Comparison of ENCODE assay signal across 25 cellular contexts in genomic region chr3:19970289-19970688, GRCh38. TPM values are rescaled to one million over a fixed set of nuclear protein-coding genes. Genes with fewer than 3 reads are reported as not detected.
"Had no signal": no experiment of that assay in that cellular context is flagged by ENCODE, and none has a peak within 500 bp of the region (broad histone marks: within the 10 kb centered on the region; RNA-seq: fewer than 3 reads in every experiment).

No MANE protein-coding gene starts in this region.

- H3K9me3 Mint-ChIP-seq: neural crest cell; stimulated activated naive CD8-positive, alpha-beta T cell treated with anti-CD3 and anti-CD28 coated beads, Interleukin-15, amount 100 ng/mL, for 72 hours had no signal

- H3K4me1 Mint-ChIP-seq: mesothelial cell of epicardium, neural crest cell had no signal

- H3K27me3 ChIP-seq: body of pancreas, gastrocnemius medialis, right lobe of liver, upper lobe of right lung had no signal

- H3K4me1 ChIP-seq: gastrocnemius medialis had no signal

- DNase-seq: activated CD8-positive, alpha-beta memory T cell treated with anti-CD3 and anti-CD28 coated beads for 24 hours; activated CD8-positive, alpha-beta memory T cell treated with anti-CD3 and anti-CD28 coated beads, Interleukin-2, amount 50 U/mL, for 48 hours; activated gamma-delta T cell treated with Interleukin-2 at 50 U/mL for 16 hours; activated naive CD8-positive, alpha-beta T cell treated with anti-CD3 and anti-CD28 coated beads for 36 hours; amygdala; body of pancreas; cortex of kidney; gastrocnemius medialis; head of caudate nucleus; psoas muscle; right lobe of liver; small intestine; stimulated activated CD4-positive, alpha-beta T cell treated with anti-CD3 and anti-CD28 coated beads, Interleukin-15, amount 100 ng/mL, for 24 hours; stimulated activated CD4-positive, alpha-beta T cell treated with anti-CD3 and anti-CD28 coated beads, Interleukin-2, amount 100 ng/mL, for 48 hours; stimulated activated naive CD8-positive, alpha-beta T cell treated with anti-CD3 and anti-CD28 coated beads, Interleukin-15, amount 100 ng/mL, for 72 hours; T1000; upper lobe of right lung had no signal

- ATAC-seq: activated CD4-positive, CD25-positive, alpha-beta regulatory T cell treated with anti-CD3 and anti-CD28 coated beads, Interleukin-2, amount 50 U/mL, for 24 hours; body of pancreas; gastrocnemius medialis; psoas muscle; stimulated activated naive CD8-positive, alpha-beta T cell treated with anti-CD3 and anti-CD28 coated beads, Interleukin-15, amount 100 ng/mL, for 72 hours; upper lobe of right lung had no signal

- H3K27me3 Mint-ChIP-seq: activated naive CD8-positive, alpha-beta T cell treated with anti-CD3 and anti-CD28 coated beads for 36 hours; stimulated activated naive CD8-positive, alpha-beta T cell treated with anti-CD3 and anti-CD28 coated beads, Interleukin-15, amount 100 ng/mL, for 72 hours had no signal

- H3K9me3 ChIP-seq: body of pancreas, gastrocnemius medialis, psoas muscle, right lobe of liver, upper lobe of right lung had no signal

- H3K27ac ChIP-seq: body of pancreas, gastrocnemius medialis, psoas muscle, right lobe of liver, upper lobe of right lung had no signal

- H3K4me3 ChIP-seq: body of pancreas, gastrocnemius medialis, lung, psoas muscle, right lobe of liver, upper lobe of right lung had no signal

- H3K4me3 Mint-ChIP-seq: activated naive CD8-positive, alpha-beta T cell treated with anti-CD3 and anti-CD28 coated beads for 36 hours; mesothelial cell of epicardium; neural crest cell; stimulated activated naive CD8-positive, alpha-beta T cell treated with anti-CD3 and anti-CD28 coated beads, Interleukin-15, amount 100 ng/mL, for 72 hours had no signal

- H3K27ac Mint-ChIP-seq: activated naive CD8-positive, alpha-beta T cell treated with anti-CD3 and anti-CD28 coated beads for 36 hours; mesothelial cell of epicardium had no signal

- FAIRE-seq: endometrium, small intestine had no signal

RNA-seq across cellular contexts. Expression of gene EFHB, which starts 36.3 kb away (rescaled TPM):
- total RNA-seq: gastrocnemius medialis had no signal

RNA-seq across cellular contexts. Expression of gene PP2D1, which starts 41.8 kb away (rescaled TPM):
- total RNA-seq: activated naive CD8-positive, alpha-beta T cell treated with anti-CD3 and anti-CD28 coated beads for 36 hours; body of pancreas; gastrocnemius medialis; lung; mesothelial cell of epicardium; neural crest cell; osteoblast; psoas muscle; right lobe of liver; T-helper 1 cell treated with Interleukin-12 subunit alpha and Interleukin-12 subunit beta and Interleukin-4 antibody, amounts not matched to agents 30 ng/mL and 1 ng/mL, for 36 hours; temporal lobe; upper lobe of right lung had no signal
